ENCODE assay signal across 4 cellular contexts in genomic region chr16:82024883-82025282, GRCh38. TPM values are rescaled to one million over a fixed set of nuclear protein-coding genes. Genes with fewer than 3 reads are reported as not detected.
"Had no signal": no experiment of that assay in that cellular context is flagged by ENCODE, and none has a peak within 500 bp of the region (broad histone marks: within the 10 kb centered on the region; RNA-seq: fewer than 3 reads in every experiment).

No MANE protein-coding gene starts in this region.

- DNase-seq: GDM1, GF-D8 had no signal

- ATAC-seq: GM12878 had no signal

- H3K4me3 ChIP-seq: GM12878 had no signal

RNA-seq across cellular contexts. Expression of gene HSD17B2, which starts 10.2 kb away (rescaled TPM):
- total RNA-seq: GM12878 had no signal
- polyA plus RNA-seq: GM12878 had no signal

RNA-seq across cellular contexts. Expression of gene SDR42E1, which starts 13.6 kb away (rescaled TPM):
- total RNA-seq: G401 had no signal
